15 cellular contexts compared by ENCODE assay signal in genomic region chr22:23547382-23547781, GRCh38. TPM values are rescaled to one million over a fixed set of nuclear protein-coding genes. Genes with fewer than 3 reads are reported as not detected.
"Had no signal": no experiment of that assay in that cellular context is flagged by ENCODE, and none has a peak within 500 bp of the region (broad histone marks: within the 10 kb centered on the region; RNA-seq: fewer than 3 reads in every experiment).

No MANE protein-coding gene starts in this region.

RNA-seq across cellular contexts. Expression of gene IGLL1, which starts 32.7 kb away (rescaled TPM):
- total RNA-seq: left cardiac atrium; left lung; lower lobe of right lung; mammary epithelial cell; mucosa of gallbladder; naive thymus-derived CD8-positive, alpha-beta T cell; occipital lobe; osteocyte; right cardiac atrium; sciatic nerve; spleen; subcutaneous adipose tissue; suprapubic skin; thoracic aorta; upper lobe of right lung had no signal
